Comparison of ENCODE assay signal across 17 cellular contexts in the genomic region with DNA sequence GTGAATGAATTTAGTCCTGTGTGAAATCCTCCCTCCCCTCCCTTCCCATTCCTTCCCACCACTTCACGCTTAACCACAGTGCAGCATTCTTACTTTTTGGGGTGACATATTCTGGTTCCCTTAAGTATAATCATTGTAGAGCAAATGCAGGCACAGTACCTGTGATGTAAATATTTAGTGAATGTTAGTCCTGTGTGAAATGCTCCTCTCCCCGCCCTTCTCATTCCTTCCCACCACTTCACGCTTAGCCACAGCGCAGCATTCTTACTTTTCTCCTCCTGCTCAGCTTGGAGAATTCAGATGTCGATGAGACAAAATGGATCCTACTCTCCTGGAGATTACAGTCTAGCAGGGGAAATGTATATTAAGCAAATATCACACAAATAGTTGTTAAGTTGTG.
DNase-seq lines count a peak whose midpoint lies in the region; ATAC-seq and TF ChIP-seq lines count a peak whose summit lies in the region.
"Had no signal": no experiment of that assay in that cellular context is flagged by ENCODE, and none has a peak within 500 bp of the region (broad histone marks: within the 10 kb centered on the region; RNA-seq: fewer than 3 reads in every experiment).

No MANE protein-coding gene starts in this region.

- H3K36me3 ChIP-seq in IMR-90 (ENCODE audit: control insufficient read depth, insufficient read depth, low read length) (no peaks in the 10 kb centered on the region), mesenchymal stem cell (ENCODE audit: control insufficient read depth in 1 of 2, insufficient read depth in 2 of 2, low read depth in 1 of 2, low read length in 2 of 2) (no peaks in the 10 kb centered on the region), upper lobe of right lung (no peaks in the 10 kb centered on the region), HAP-1 (replicated peaks) (no peaks in the 10 kb centered on the region)

- no peaks in the 10 kb centered on the region for H3K36me3 Mint-ChIP-seq in WTC11

- H2BK120ac ChIP-seq in IMR-90 (ENCODE audit: low read depth, low read length), result no peak overlapping the region
- H2BK120ac ChIP-seq in mesenchymal stem cell (ENCODE audit: low read depth, low read length), result no peak overlapping the region

- no CpG with 5 or more reads among the region's 5 CpGs for WGBS in IMR-90 (ENCODE audit: extremely low coverage in 2 of 2, insufficient read length in 1 of 2), 2 experiments
- no CpG with 5 or more reads among the region's 5 CpGs for WGBS in mesenchymal stem cell

- no peak for TF ChIP-seq RAD21 in IMR-90 (IDR thresholded peaks at IDR 0.05; ENCODE audit: low read length)

- 0 out of 2 replicates have a peak overlapping the region, but pooled peaks have one; percentile 35 for H3K27ac Mint-ChIP-seq in WTC11
- H3K27ac Mint-ChIP-seq: CD4-positive, alpha-beta memory T cell; HFFc6 had no signal

- TF ChIP-seq CTCF in IMR-90 (conservative IDR thresholded peaks at IDR 0.05; ENCODE audit: low read depth, low read length) (no peak), WTC11 (IDR thresholded peaks at IDR 0.05) (no peak), upper lobe of right lung (IDR thresholded peaks at IDR 0.05) (no peak)

- in situ Hi-C loops in IMR-90 (cut with MboI; ENCODE audit: low sequenced_read_pairs) (no loop called here), HAP-1 (cut with MboI; ENCODE audit: low sequenced_read_pairs) (no loop called here)

- H3K56ac ChIP-seq in IMR-90 (ENCODE audit: extremely low read depth, insufficient read depth, low read length), result no peak overlapping the region

- H3K23ac ChIP-seq in IMR-90 (ENCODE audit: low read depth, low read length), result no peak overlapping the region
- no peak overlapping the region for H3K23ac ChIP-seq in mesenchymal stem cell (ENCODE audit: low read length in 2 of 2)

- H3K27ac ChIP-seq in IMR-90 (ENCODE audit: insufficient read depth, low read length) (no peak overlapping the region), mesenchymal stem cell (ENCODE audit: low read length, poor library complexity, severe bottlenecking) (peak overlapping the region; percentile 84), upper lobe of right lung (no peak overlapping the region)

- H3K9me1 ChIP-seq in IMR-90 (ENCODE audit: insufficient read depth, low read length), result no peaks in the 10 kb centered on the region

- H3K27me3 ChIP-seq in IMR-90 (ENCODE audit: control insufficient read depth, insufficient read depth, low read length) (no peaks in the 10 kb centered on the region), mesenchymal stem cell (ENCODE audit: control insufficient read depth in 1 of 2, insufficient read depth in 1 of 2, low read length in 2 of 2) (no peaks in the 10 kb centered on the region), upper lobe of right lung (no peaks in the 10 kb centered on the region), HAP-1 (ENCODE audit: low read depth) (no peaks in the 10 kb centered on the region)

- H2AFZ ChIP-seq in IMR-90 (replicated peaks; ENCODE audit: low read length, poor library complexity) (no peak overlapping the region), mesenchymal stem cell (ENCODE audit: low read depth, low read length) (no peak overlapping the region)
- H2AFZ ChIP-seq: GM23338 had no signal

- no peak for ATAC-seq in IMR-90 (ENCODE audit: low read depth)
- ATAC-seq in WTC11, result no peak
- ATAC-seq in upper lobe of right lung, result peak; percentile 80
- ATAC-seq in HG02970 (IDR thresholded peaks at IDR 0.05; ENCODE audit: low FRiP score, unreplicated experiment), result no peak
- ATAC-seq: GM12878, GM23338 had no signal

- no peak for TF ChIP-seq POLR2A in IMR-90 (IDR thresholded peaks at IDR 0.05; ENCODE audit: low read depth, low read length)

- H4K5ac ChIP-seq in IMR-90 (ENCODE audit: low read depth, low read length), result no peak overlapping the region

- H2BK5ac ChIP-seq in IMR-90 (ENCODE audit: low read depth, low read length, poor library complexity, severe bottlenecking) (no peak overlapping the region), mesenchymal stem cell (ENCODE audit: low read depth, low read length, poor library complexity, severe bottlenecking) (no peak overlapping the region)

- H3K4me3 Mint-ChIP-seq in WTC11, result no peak overlapping the region
- H3K4me3 Mint-ChIP-seq: CD4-positive, alpha-beta memory T cell; GM23338; H9 had no signal

- H3K18ac ChIP-seq in IMR-90 (ENCODE audit: low read depth, low read length) (no peak overlapping the region), mesenchymal stem cell (ENCODE audit: low read depth in 1 of 2, low read length in 2 of 2) (no peak overlapping the region)

- no peak overlapping the region for H2BK12ac ChIP-seq in mesenchymal stem cell (ENCODE audit: low read length in 2 of 2)

- H3K4me1 ChIP-seq in IMR-90 (ENCODE audit: control insufficient read depth, insufficient read depth, low read length), result no peaks in the 10 kb centered on the region; the same call in 1 of the 2 replicates
- H3K4me1 ChIP-seq in mesenchymal stem cell (ENCODE audit: control insufficient read depth, insufficient read depth, low read depth, low read length), result peaks cover 5% of the 10 kb centered on the region
- no peaks in the 10 kb centered on the region for H3K4me1 ChIP-seq in upper lobe of right lung
- no peaks in the 10 kb centered on the region; the same call in 1 of the 2 replicates for H3K4me1 ChIP-seq in HAP-1

- no peak overlapping the region for H2BK15ac ChIP-seq in IMR-90 (ENCODE audit: low read depth, low read length)
- H2BK15ac ChIP-seq in mesenchymal stem cell (ENCODE audit: low read depth, poor library complexity, severe bottlenecking), result no peak overlapping the region

- no peak overlapping the region for H4K91ac ChIP-seq in IMR-90 (ENCODE audit: insufficient read depth, low read depth, low read length)
- H4K91ac ChIP-seq in mesenchymal stem cell (ENCODE audit: low read length), result no peak overlapping the region

- DNase-seq in IMR-90 (no peak), WTC11 (ENCODE audit: low spot score) (no peak), mesenchymal stem cell (no peak), upper lobe of right lung (no peak), SW 1271 (lab: John Stamatoyannopoulos, UW) (no peak), HAP-1 (ENCODE audit: low spot score in 2 of 2) (no peak)
- DNase-seq: C1 segment of cervical spinal cord; Caco-2; CD4-positive, alpha-beta memory T cell; DMS153; EL; GDM1; H9; HFFc6 had no signal

- no TSS peak for BruUV-seq in IMR-90 (replicated peaks; lab: Mats Ljungman, UMichigan)

- H3K9me3 ChIP-seq in IMR-90 (ENCODE audit: control insufficient read depth, insufficient read depth, low read length) (peaks cover 1% of the 10 kb centered on the region; the same call in 1 of the 2 replicates), mesenchymal stem cell (ENCODE audit: control insufficient read depth, low read length) (no peaks in the 10 kb centered on the region), upper lobe of right lung (no peaks in the 10 kb centered on the region), HAP-1 (no peaks in the 10 kb centered on the region)
- H3K9me3 ChIP-seq: Caco-2 had no signal

- POLR2A ChIA-PET in IMR-90 (lab: Charles Lee; ENCODE audit: unreplicated experiment), result no interaction called here
- POLR2A ChIA-PET in WTC11 (lab: Charles Lee), result no interaction called here

- peaks cover 20% of the 10 kb centered on the region for H3K4me1 Mint-ChIP-seq in WTC11

- H3K4me2 ChIP-seq in IMR-90 (ENCODE audit: low read depth, low read length) (no peak overlapping the region), mesenchymal stem cell (ENCODE audit: low read length, poor library complexity, severe bottlenecking) (no peak overlapping the region)
- H3K4me2 ChIP-seq: GM23338 had no signal

- H3K4ac ChIP-seq in IMR-90 (ENCODE audit: low read depth, low read length), result no peak overlapping the region
- H3K4ac ChIP-seq in mesenchymal stem cell (ENCODE audit: low read depth in 1 of 2, low read length in 2 of 2), result no peak overlapping the region

- no peak overlapping the region for H3K9ac ChIP-seq in IMR-90 (ENCODE audit: low read depth, low read length)
- H3K9ac ChIP-seq in mesenchymal stem cell (ENCODE audit: low read length), result no peak overlapping the region

- no peak overlapping the region for H4K8ac ChIP-seq in IMR-90 (ENCODE audit: low read depth in 2 of 2, low read length in 2 of 2)
- H4K8ac ChIP-seq in mesenchymal stem cell (ENCODE audit: low read length), result no peak overlapping the region

- H3K4me3 ChIP-seq in IMR-90 (ENCODE audit: insufficient read depth, low read depth, low read length), result no peak overlapping the region
- H3K4me3 ChIP-seq in mesenchymal stem cell (ENCODE audit: insufficient read depth in 1 of 2, low read depth in 1 of 2, low read length in 2 of 2), result no peak overlapping the region
- H3K4me3 ChIP-seq in upper lobe of right lung, result no peak overlapping the region
- no peak overlapping the region for H3K4me3 ChIP-seq in HAP-1
- H3K4me3 ChIP-seq: GM12878, GM23338 had no signal

- intact Hi-C loops in IMR-90 (cut with micrococcal nuclease), result loop anchor here (5.0 kb wide), 1 partner anchor 231 kb away; no protein-coding TSS in a partner anchor
- intact Hi-C loops in upper lobe of right lung (cut with DNase I), result no loop called here

- H3K79me1 ChIP-seq in IMR-90 (ENCODE audit: low read depth in 1 of 2, low read length in 2 of 2) (peaks cover 0 to 3% of the 10 kb centered on the region in 2 experiments; a peak in 1 of 4 replicates), mesenchymal stem cell (replicated peaks; ENCODE audit: low read length, poor library complexity, severe bottlenecking) (peaks cover 5% of the 10 kb centered on the region)

- H2BK20ac ChIP-seq in IMR-90 (ENCODE audit: low read depth, low read length), result no peak overlapping the region

- no peaks in the 10 kb centered on the region; the same call in 1 of the 2 replicates for H4K20me1 ChIP-seq in IMR-90 (ENCODE audit: insufficient read depth, low read length)

- H2AK5ac ChIP-seq in IMR-90 (ENCODE audit: low read depth, low read length) (peak overlapping the region; percentile 64; the same call in 1 of the 2 replicates), mesenchymal stem cell (ENCODE audit: low read length, severe bottlenecking) (no peak overlapping the region)

- no peak overlapping the region for H2AK9ac ChIP-seq in IMR-90 (replicated peaks; ENCODE audit: low read depth, low read length, poor library complexity)

- H3K9me3 Mint-ChIP-seq in WTC11, result no peaks in the 10 kb centered on the region
- H3K9me3 Mint-ChIP-seq: GM23338, HFFc6 had no signal

- no peaks in the 10 kb centered on the region for H3K27me3 Mint-ChIP-seq in WTC11 (ENCODE audit: low read depth)
- H3K27me3 Mint-ChIP-seq: CD4-positive, alpha-beta memory T cell had no signal

- H3K14ac ChIP-seq in IMR-90 (replicated peaks; ENCODE audit: low read depth, low read length), result no peak overlapping the region
- no peak overlapping the region for H3K14ac ChIP-seq in mesenchymal stem cell (ENCODE audit: low read length in 2 of 2)

- CTCF ChIA-PET in IMR-90 (lab: Yijun Ruan, JAX), result no interaction called here
- CTCF ChIA-PET in WTC11 (lab: Charles Lee), result no interaction called here

- dilution Hi-C loops in IMR-90 (cut with HindIII; ENCODE audit: low sequenced_read_pairs, unreplicated experiment), result no loop called here

TF ChIP-seq in IMR-90, 13 proteins besides CTCF, POLR2A, EP300 and RAD21 (continues in another document):
- TF ChIP-seq CHD1 (IDR thresholded peaks at IDR 0.05; ENCODE audit: low read depth, low read length) (no peak), MAFK (IDR thresholded peaks at IDR 0.05; ENCODE audit: low read depth, low read length) (no peak)

TF ChIP-seq in WTC11, 78 proteins besides CTCF, POLR2A, EP300 and RAD21 (continues in another document):
- TF ChIP-seq FOXJ3 (CRISPR knock-in tag; IDR thresholded peaks at IDR 0.05; ENCODE audit: borderline replicate concordance), result no peak
- TF ChIP-seq KAT7 (CRISPR knock-in tag; IDR thresholded peaks at IDR 0.05; ENCODE audit: borderline replicate concordance), result no peak
